1 cellular context compared by ENCODE assay signal in genomic region chr7:118183586-118184391, GRCh38.
TF ChIP-seq lines count a peak whose summit lies in the region.

TSS of gene LSM8 (plus strand) at chr7:118184164. CDS start at chr7:118184224, 60 bp downstream.

TF ChIP-seq in K562, 482 proteins besides CTCF, POLR2A, EP300 and RAD21 (continued from another document and continues in another):
- TF ChIP-seq, protein P1, sequence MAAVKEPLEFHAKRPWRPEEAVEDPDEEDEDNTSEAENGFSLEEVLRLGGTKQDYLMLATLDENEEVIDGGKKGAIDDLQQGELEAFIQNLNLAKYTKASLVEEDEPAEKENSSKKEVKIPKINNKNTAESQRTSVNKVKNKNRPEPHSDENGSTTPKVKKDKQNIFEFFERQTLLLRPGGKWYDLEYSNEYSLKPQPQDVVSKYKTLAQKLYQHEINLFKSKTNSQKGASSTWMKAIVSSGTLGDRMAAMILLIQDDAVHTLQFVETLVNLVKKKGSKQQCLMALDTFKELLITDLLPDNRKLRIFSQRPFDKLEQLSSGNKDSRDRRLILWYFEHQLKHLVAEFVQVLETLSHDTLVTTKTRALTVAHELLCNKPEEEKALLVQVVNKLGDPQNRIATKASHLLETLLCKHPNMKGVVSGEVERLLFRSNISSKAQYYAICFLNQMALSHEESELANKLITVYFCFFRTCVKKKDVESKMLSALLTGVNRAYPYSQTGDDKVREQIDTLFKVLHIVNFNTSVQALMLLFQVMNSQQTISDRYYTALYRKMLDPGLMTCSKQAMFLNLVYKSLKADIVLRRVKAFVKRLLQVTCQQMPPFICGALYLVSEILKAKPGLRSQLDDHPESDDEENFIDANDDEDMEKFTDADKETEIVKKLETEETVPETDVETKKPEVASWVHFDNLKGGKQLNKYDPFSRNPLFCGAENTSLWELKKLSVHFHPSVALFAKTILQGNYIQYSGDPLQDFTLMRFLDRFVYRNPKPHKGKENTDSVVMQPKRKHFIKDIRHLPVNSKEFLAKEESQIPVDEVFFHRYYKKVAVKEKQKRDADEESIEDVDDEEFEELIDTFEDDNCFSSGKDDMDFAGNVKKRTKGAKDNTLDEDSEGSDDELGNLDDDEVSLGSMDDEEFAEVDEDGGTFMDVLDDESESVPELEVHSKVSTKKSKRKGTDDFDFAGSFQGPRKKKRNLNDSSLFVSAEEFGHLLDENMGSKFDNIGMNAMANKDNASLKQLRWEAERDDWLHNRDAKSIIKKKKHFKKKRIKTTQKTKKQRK (IDR thresholded peaks at IDR 0.05; ENCODE audit: borderline replicate concordance, low read depth, low read length) = no peak
- TF ChIP-seq, protein P2, sequence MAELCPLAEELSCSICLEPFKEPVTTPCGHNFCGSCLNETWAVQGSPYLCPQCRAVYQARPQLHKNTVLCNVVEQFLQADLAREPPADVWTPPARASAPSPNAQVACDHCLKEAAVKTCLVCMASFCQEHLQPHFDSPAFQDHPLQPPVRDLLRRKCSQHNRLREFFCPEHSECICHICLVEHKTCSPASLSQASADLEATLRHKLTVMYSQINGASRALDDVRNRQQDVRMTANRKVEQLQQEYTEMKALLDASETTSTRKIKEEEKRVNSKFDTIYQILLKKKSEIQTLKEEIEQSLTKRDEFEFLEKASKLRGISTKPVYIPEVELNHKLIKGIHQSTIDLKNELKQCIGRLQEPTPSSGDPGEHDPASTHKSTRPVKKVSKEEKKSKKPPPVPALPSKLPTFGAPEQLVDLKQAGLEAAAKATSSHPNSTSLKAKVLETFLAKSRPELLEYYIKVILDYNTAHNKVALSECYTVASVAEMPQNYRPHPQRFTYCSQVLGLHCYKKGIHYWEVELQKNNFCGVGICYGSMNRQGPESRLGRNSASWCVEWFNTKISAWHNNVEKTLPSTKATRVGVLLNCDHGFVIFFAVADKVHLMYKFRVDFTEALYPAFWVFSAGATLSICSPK (IDR thresholded peaks at IDR 0.05; ENCODE audit: borderline replicate concordance) = peak; percentile 97
- TF ChIP-seq NR4A1 (CRISPR knock-in tag; IDR thresholded peaks at IDR 0.05) (no peak), NR4A1 (tag; IDR thresholded peaks at IDR 0.05) (no peak), KLF10 (CRISPR knock-in tag; IDR thresholded peaks at IDR 0.05) (no peak), ZNF239 (CRISPR knock-in tag; IDR thresholded peaks at IDR 0.05) (no peak; the same call in 1 of the 2 replicates), POLR2AphosphoS2 (IDR thresholded peaks at IDR 0.05; ENCODE audit: low read length) (no peak), NFIC (IDR thresholded peaks at IDR 0.05) (peak; percentile 50), BRD4 (IDR thresholded peaks at IDR 0.05) (peak; percentile 90; the same call in 1 of the 2 replicates), ZNF507 (tag; conservative IDR thresholded peaks at IDR 0.05) (no peak), POLR2AphosphoS5 (IDR thresholded peaks at IDR 0.05; ENCODE audit: control insufficient read depth, insufficient read depth, low read depth, low read length) (peak; percentile 98), TOE1 (IDR thresholded peaks at IDR 0.05; ENCODE audit: borderline replicate concordance) (peak; percentile 76), TOE1 (CRISPR knock-in tag; IDR thresholded peaks at IDR 0.05; ENCODE audit: borderline replicate concordance, low read depth) (0 out of 2 replicates have a peak, but pooled peaks have one; percentile 65), XRCC4 (IDR thresholded peaks at IDR 0.05; ENCODE audit: extremely low read depth, insufficient read depth, insufficient read length) (no peak), ZC3H8 (IDR thresholded peaks at IDR 0.05) (no peak), KHSRP (IDR thresholded peaks at IDR 0.05) (no peak), SETDB1 (IDR thresholded peaks at IDR 0.05; ENCODE audit: low read length) (no peak), SRSF1 (IDR thresholded peaks at IDR 0.05; ENCODE audit: low read depth, low read length) (no peak), MEF2D (tag; conservative IDR thresholded peaks at IDR 0.05; ENCODE audit: low read depth) (no peak), EZH2 (IDR thresholded peaks at IDR 0.05; ENCODE audit: borderline replicate concordance, low read depth, low read length) (no peak), MCM7 (IDR thresholded peaks at IDR 0.05) (no peak), PTBP1 (IDR thresholded peaks at IDR 0.05; ENCODE audit: low read depth, low read length) (no peak), WHSC1 (IDR thresholded peaks at IDR 0.05; ENCODE audit: low read length) (no peak), ZNF232 (CRISPR knock-in tag; IDR thresholded peaks at IDR 0.05) (peak; percentile 68; the same call in 1 of the 2 replicates), GABPA (tag; conservative IDR thresholded peaks at IDR 0.05; ENCODE audit: low read depth) (peak; percentile 87), TRIM28 (IDR thresholded peaks at IDR 0.05) (peak; percentile 29; the same call in 1 of the 2 replicates), PHTF2 (CRISPR knock-in tag; IDR thresholded peaks at IDR 0.05) (no peak), MYBL2 (IDR thresholded peaks at IDR 0.05; ENCODE audit: low read depth) (no peak; the same call in 1 of the 2 replicates), MYBL2 (CRISPR knock-in tag; IDR thresholded peaks at IDR 0.05; ENCODE audit: borderline replicate concordance) (no peak), SPI1 (IDR thresholded peaks at IDR 0.05; ENCODE audit: borderline replicate concordance, low read depth, low read length) (no peak), CXXC5 (CRISPR knock-in tag; IDR thresholded peaks at IDR 0.05) (peak; percentile 92), CBX2 (IDR thresholded peaks at IDR 0.05; ENCODE audit: insufficient read depth, low read length, poor library complexity, severe bottlenecking) (no peak), OTX1 (CRISPR knock-in tag; IDR thresholded peaks at IDR 0.05) (peak; percentile 99), MTF1 (CRISPR knock-in tag; IDR thresholded peaks at IDR 0.05; ENCODE audit: borderline replicate concordance) (peak; percentile 13; the same call in 1 of the 2 replicates), SREBF1 (IDR thresholded peaks at IDR 0.05; ENCODE audit: borderline replicate concordance, low read depth, low read length) (no peak), ZNF830 (CRISPR knock-in tag; IDR thresholded peaks at IDR 0.05) (peak; percentile 84; the same call in 1 of the 2 replicates), NUFIP1 (IDR thresholded peaks at IDR 0.05; ENCODE audit: partially characterized antibody) (no peak), NR1H2 (CRISPR knock-in tag; IDR thresholded peaks at IDR 0.05) (no peak), RBM22 (IDR thresholded peaks at IDR 0.05; ENCODE audit: low read depth, low read length, poor library complexity, severe bottlenecking) (no peak), TRIM24 (IDR thresholded peaks at IDR 0.05) (peak in 1 of 2 experiments; percentile 46; a peak in 1 of 4 replicates), NFE2 (IDR thresholded peaks at IDR 0.05; ENCODE audit: low read depth) (no peak), MAZ (CRISPR knock-in tag; conservative IDR thresholded peaks at IDR 0.05 in 1 of 2, IDR thresholded peaks at IDR 0.05 in 1 of 2) (peak; percentile 47 to 80), THRAP3 (IDR thresholded peaks at IDR 0.05; ENCODE audit: borderline replicate concordance) (no peak), BACH1 (tag; IDR thresholded peaks at IDR 0.05) (no peak; the same call in 1 of the 2 replicates)
- TF ChIP-seq, protein P3, sequence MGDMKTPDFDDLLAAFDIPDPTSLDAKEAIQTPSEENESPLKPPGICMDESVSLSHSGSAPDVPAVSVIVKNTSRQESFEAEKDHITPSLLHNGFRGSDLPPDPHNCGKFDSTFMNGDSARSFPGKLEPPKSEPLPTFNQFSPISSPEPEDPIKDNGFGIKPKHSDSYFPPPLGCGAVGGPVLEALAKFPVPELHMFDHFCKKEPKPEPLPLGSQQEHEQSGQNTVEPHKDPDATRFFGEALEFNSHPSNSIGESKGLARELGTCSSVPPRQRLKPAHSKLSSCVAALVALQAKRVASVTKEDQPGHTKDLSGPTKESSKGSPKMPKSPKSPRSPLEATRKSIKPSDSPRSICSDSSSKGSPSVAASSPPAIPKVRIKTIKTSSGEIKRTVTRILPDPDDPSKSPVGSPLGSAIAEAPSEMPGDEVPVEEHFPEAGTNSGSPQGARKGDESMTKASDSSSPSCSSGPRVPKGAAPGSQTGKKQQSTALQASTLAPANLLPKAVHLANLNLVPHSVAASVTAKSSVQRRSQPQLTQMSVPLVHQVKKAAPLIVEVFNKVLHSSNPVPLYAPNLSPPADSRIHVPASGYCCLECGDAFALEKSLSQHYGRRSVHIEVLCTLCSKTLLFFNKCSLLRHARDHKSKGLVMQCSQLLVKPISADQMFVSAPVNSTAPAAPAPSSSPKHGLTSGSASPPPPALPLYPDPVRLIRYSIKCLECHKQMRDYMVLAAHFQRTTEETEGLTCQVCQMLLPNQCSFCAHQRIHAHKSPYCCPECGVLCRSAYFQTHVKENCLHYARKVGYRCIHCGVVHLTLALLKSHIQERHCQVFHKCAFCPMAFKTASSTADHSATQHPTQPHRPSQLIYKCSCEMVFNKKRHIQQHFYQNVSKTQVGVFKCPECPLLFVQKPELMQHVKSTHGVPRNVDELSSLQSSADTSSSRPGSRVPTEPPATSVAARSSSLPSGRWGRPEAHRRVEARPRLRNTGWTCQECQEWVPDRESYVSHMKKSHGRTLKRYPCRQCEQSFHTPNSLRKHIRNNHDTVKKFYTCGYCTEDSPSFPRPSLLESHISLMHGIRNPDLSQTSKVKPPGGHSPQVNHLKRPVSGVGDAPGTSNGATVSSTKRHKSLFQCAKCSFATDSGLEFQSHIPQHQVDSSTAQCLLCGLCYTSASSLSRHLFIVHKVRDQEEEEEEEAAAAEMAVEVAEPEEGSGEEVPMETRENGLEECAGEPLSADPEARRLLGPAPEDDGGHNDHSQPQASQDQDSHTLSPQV (IDR thresholded peaks at IDR 0.05) = no peak
- TF ChIP-seq, protein P4, sequence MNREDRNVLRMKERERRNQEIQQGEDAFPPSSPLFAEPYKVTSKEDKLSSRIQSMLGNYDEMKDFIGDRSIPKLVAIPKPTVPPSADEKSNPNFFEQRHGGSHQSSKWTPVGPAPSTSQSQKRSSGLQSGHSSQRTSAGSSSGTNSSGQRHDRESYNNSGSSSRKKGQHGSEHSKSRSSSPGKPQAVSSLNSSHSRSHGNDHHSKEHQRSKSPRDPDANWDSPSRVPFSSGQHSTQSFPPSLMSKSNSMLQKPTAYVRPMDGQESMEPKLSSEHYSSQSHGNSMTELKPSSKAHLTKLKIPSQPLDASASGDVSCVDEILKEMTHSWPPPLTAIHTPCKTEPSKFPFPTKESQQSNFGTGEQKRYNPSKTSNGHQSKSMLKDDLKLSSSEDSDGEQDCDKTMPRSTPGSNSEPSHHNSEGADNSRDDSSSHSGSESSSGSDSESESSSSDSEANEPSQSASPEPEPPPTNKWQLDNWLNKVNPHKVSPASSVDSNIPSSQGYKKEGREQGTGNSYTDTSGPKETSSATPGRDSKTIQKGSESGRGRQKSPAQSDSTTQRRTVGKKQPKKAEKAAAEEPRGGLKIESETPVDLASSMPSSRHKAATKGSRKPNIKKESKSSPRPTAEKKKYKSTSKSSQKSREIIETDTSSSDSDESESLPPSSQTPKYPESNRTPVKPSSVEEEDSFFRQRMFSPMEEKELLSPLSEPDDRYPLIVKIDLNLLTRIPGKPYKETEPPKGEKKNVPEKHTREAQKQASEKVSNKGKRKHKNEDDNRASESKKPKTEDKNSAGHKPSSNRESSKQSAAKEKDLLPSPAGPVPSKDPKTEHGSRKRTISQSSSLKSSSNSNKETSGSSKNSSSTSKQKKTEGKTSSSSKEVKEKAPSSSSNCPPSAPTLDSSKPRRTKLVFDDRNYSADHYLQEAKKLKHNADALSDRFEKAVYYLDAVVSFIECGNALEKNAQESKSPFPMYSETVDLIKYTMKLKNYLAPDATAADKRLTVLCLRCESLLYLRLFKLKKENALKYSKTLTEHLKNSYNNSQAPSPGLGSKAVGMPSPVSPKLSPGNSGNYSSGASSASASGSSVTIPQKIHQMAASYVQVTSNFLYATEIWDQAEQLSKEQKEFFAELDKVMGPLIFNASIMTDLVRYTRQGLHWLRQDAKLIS (CRISPR knock-in tag; IDR thresholded peaks at IDR 0.05) = peak; percentile 97
- TF ChIP-seq, protein P5, sequence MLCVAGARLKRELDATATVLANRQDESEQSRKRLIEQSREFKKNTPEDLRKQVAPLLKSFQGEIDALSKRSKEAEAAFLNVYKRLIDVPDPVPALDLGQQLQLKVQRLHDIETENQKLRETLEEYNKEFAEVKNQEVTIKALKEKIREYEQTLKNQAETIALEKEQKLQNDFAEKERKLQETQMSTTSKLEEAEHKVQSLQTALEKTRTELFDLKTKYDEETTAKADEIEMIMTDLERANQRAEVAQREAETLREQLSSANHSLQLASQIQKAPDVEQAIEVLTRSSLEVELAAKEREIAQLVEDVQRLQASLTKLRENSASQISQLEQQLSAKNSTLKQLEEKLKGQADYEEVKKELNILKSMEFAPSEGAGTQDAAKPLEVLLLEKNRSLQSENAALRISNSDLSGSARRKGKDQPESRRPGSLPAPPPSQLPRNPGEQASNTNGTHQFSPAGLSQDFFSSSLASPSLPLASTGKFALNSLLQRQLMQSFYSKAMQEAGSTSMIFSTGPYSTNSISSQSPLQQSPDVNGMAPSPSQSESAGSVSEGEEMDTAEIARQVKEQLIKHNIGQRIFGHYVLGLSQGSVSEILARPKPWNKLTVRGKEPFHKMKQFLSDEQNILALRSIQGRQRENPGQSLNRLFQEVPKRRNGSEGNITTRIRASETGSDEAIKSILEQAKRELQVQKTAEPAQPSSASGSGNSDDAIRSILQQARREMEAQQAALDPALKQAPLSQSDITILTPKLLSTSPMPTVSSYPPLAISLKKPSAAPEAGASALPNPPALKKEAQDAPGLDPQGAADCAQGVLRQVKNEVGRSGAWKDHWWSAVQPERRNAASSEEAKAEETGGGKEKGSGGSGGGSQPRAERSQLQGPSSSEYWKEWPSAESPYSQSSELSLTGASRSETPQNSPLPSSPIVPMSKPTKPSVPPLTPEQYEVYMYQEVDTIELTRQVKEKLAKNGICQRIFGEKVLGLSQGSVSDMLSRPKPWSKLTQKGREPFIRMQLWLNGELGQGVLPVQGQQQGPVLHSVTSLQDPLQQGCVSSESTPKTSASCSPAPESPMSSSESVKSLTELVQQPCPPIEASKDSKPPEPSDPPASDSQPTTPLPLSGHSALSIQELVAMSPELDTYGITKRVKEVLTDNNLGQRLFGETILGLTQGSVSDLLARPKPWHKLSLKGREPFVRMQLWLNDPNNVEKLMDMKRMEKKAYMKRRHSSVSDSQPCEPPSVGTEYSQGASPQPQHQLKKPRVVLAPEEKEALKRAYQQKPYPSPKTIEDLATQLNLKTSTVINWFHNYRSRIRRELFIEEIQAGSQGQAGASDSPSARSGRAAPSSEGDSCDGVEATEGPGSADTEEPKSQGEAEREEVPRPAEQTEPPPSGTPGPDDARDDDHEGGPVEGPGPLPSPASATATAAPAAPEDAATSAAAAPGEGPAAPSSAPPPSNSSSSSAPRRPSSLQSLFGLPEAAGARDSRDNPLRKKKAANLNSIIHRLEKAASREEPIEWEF (CRISPR knock-in tag; IDR thresholded peaks at IDR 0.05) = no peak
- TF ChIP-seq, protein P6, sequence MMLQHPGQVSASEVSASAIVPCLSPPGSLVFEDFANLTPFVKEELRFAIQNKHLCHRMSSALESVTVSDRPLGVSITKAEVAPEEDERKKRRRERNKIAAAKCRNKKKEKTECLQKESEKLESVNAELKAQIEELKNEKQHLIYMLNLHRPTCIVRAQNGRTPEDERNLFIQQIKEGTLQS (IDR thresholded peaks at IDR 0.05) = no peak
- TF ChIP-seq, protein P6 (CRISPR knock-in tag; conservative IDR thresholded peaks at IDR 0.05) = peak; percentile 55; the same call in 1 of the 2 replicates
